10 cellular contexts compared by ENCODE assay signal in the genomic region with DNA sequence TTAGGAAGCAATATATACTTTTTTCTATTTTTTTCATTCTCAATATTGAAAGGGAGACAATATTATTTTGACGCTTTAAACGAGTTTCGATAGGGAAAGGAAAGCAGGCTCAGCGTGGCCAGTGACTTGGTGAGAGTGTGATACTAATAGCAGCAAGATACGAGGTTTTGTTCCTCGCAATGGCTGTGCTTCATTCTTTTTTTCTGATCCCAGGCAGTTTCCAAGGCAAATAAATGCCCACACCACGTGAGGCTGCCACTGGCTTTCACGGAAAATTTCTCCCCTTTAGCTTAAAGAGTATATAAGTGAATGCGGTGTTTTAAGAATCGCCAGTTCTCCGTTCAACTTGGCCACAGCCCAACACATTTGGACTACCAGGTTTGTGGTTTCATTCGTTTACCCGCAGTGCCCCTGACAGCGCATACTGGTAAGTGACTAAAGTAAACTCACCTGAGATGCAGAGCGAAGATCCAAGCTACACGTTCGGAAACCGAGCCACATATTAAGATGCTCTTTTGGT.
DNase-seq lines count a peak whose midpoint lies in the region; ATAC-seq, FAIRE-seq and TF ChIP-seq lines count a peak whose summit lies in the region.
"Had no signal": no experiment of that assay in that cellular context is flagged by ENCODE, and none has a peak within 500 bp of the region (broad histone marks: within the 10 kb centered on the region; RNA-seq: fewer than 3 reads in every experiment).

No MANE protein-coding gene starts in this region.

- no peak for TF ChIP-seq RAD21 in A549 (conservative IDR thresholded peaks at IDR 0.05 in 1 of 2, IDR thresholded peaks at IDR 0.05 in 1 of 2)

- POLR2A ChIA-PET in A549 (lab: Yijun Ruan, JAX): interaction anchor here (2.0 kb wide), 1 partner anchor 38 kb away, joined by 6 read pairs; no protein-coding TSS in a partner anchor

- peak overlapping the region; percentile 63 for H3K4me3 ChIP-seq in A549
- H3K4me3 ChIP-seq in foreskin fibroblast (ENCODE audit: low read depth in 1 of 2, low read length in 2 of 2): peak overlapping the region; percentile 20 to 21

- ATAC-seq in A549: peak; percentile 2 to 6; a peak in 3 of 6 replicates
- ATAC-seq in SK-N-SH treated with all-trans-retinoic acid at 6 μM for 48 hours: peak; percentile 14
- ATAC-seq in GM21619 (IDR thresholded peaks at IDR 0.05; ENCODE audit: unreplicated experiment): no peak
- no peak for ATAC-seq in HG03139 (IDR thresholded peaks at IDR 0.05; ENCODE audit: unreplicated experiment)

- 1% methylated on average over 18 of the region's 18 CpGs for WGBS in A549 (ENCODE audit: missing lambda C conversion rate)

- peak overlapping the region; percentile 84 for H3K4me2 ChIP-seq in A549

- H3K4me1 ChIP-seq in A549: peaks cover 18% of the 10 kb centered on the region
- H3K4me1 ChIP-seq: parathyroid adenoma had no signal

- TF ChIP-seq CTCF in A549 (IDR thresholded peaks at IDR 0.05) (no peak), foreskin fibroblast (IDR thresholded peaks at IDR 0.05; ENCODE audit: low read depth, low read length) (no peak), D721Med (IDR thresholded peaks at IDR 0.05; ENCODE audit: insufficient read depth, missing control alignments) (no peak)

- TF ChIP-seq POLR2A in A549 (IDR thresholded peaks at IDR 0.05; ENCODE audit: low read length) (no peak), GM12891 (IDR thresholded peaks at IDR 0.05; ENCODE audit: low read depth, low read length) (no peak)

- DNase-seq in A549 (ENCODE audit: low read depth in 1 of 2, low spot score in 1 of 2): no peak
- DNase-seq in GM12891 (ENCODE audit: insufficient read length, low spot score): no peak
- no peak for DNase-seq in foreskin fibroblast
- no peak for DNase-seq in NCI-H524 treated with DMSO at 0.1 percent for 48 hours (lab: John Stamatoyannopoulos, UW)
- no peak for DNase-seq in D721Med (ENCODE audit: insufficient read length, low spot score)

- FAIRE-seq in A549 (lab: Jason Lieb, UNC) (no peak), GM12891 (lab: Jason Lieb, UNC) (peak; percentile 74), D721Med (lab: Jason Lieb, UNC) (no peak)
- FAIRE-seq: HTR-8/SVneo had no signal

- H3K27ac ChIP-seq in A549: peak overlapping the region in 1 of 2 experiments; percentile 53; a peak in 2 of 6 replicates
- H3K27ac ChIP-seq: parathyroid adenoma had no signal

- CTCF ChIA-PET in A549 (lab: Yijun Ruan, JAX): interaction anchor here (0.7 to 2.0 kb wide), 5 partner anchors 18 to 60 kb away, joined by 3 to 6 read pairs (median 4); no protein-coding TSS in a partner anchor

- H3K9me3 ChIP-seq in A549: no peaks in the 10 kb centered on the region

- no peak for TF ChIP-seq EP300 in A549 (IDR thresholded peaks at IDR 0.05)

TF ChIP-seq in A549, 52 proteins besides CTCF, POLR2A, EP300 and RAD21:
- TF ChIP-seq MAZ (IDR thresholded peaks at IDR 0.05; ENCODE audit: borderline replicate concordance, low read depth, low read length): no peak
- TF ChIP-seq GATA3 (IDR thresholded peaks at IDR 0.05; ENCODE audit: borderline replicate concordance): no peak
- TF ChIP-seq ESRRA (IDR thresholded peaks at IDR 0.05; ENCODE audit: borderline replicate concordance, low read length): no peak
- no peak for TF ChIP-seq RNF2 (IDR thresholded peaks at IDR 0.05; ENCODE audit: borderline replicate concordance, low read depth)
- TF ChIP-seq TFCP2L1 (CRISPR knock-in tag; IDR thresholded peaks at IDR 0.05): no peak
- no peak for TF ChIP-seq NPAS2 (CRISPR knock-in tag; IDR thresholded peaks at IDR 0.05; ENCODE audit: borderline replicate concordance)
- TF ChIP-seq KDM5A (IDR thresholded peaks at IDR 0.05): no peak
- no peak for TF ChIP-seq EHMT2 (IDR thresholded peaks at IDR 0.05; ENCODE audit: low read depth)
- no peak for TF ChIP-seq CHD4 (IDR thresholded peaks at IDR 0.05; ENCODE audit: borderline replicate concordance)
- TF ChIP-seq ZFP36 (IDR thresholded peaks at IDR 0.05; ENCODE audit: borderline replicate concordance, partially characterized antibody): no peak
TF ChIP-seq in A549: peak in this region for 0.

TF ChIP-seq in GM12891, 5 proteins besides CTCF, POLR2A, EP300 and RAD21:
- no peak for TF ChIP-seq PAX5 (IDR thresholded peaks at IDR 0.05; ENCODE audit: insufficient read depth, low read length, severe bottlenecking)
- no peak for TF ChIP-seq SPI1 (IDR thresholded peaks at IDR 0.05; ENCODE audit: low read depth, low read length)
- TF ChIP-seq TAF1 (IDR thresholded peaks at IDR 0.05; ENCODE audit: low read depth, low read length): no peak
- no peak for TF ChIP-seq POU2F2 (IDR thresholded peaks at IDR 0.05; ENCODE audit: low read depth, low read length)
- TF ChIP-seq POLR2AphosphoS5 (IDR thresholded peaks at IDR 0.05; ENCODE audit: low read depth, low read length): no peak

TF ChIP-seq in SK-N-SH treated with all-trans-retinoic acid at 6 μM for 48 hours, 23 proteins besides CTCF, POLR2A, EP300 and RAD21 (continues in another document):
- TF ChIP-seq ZNF565 (CRISPR knock-in tag; conservative IDR thresholded peaks at IDR 0.05; ENCODE audit: low read depth): no peak
- TF ChIP-seq OSR1 (CRISPR knock-in tag; IDR thresholded peaks at IDR 0.05): no peak
- TF ChIP-seq, protein P1, sequence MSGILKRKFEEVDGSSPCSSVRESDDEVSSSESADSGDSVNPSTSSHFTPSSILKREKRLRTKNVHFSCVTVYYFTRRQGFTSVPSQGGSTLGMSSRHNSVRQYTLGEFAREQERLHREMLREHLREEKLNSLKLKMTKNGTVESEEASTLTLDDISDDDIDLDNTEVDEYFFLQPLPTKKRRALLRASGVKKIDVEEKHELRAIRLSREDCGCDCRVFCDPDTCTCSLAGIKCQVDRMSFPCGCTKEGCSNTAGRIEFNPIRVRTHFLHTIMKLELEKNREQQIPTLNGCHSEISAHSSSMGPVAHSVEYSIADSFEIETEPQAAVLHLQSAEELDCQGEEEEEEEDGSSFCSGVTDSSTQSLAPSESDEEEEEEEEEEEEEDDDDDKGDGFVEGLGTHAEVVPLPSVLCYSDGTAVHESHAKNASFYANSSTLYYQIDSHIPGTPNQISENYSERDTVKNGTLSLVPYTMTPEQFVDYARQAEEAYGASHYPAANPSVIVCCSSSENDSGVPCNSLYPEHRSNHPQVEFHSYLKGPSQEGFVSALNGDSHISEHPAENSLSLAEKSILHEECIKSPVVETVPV (CRISPR knock-in tag; IDR thresholded peaks at IDR 0.05): no peak
- no peak for TF ChIP-seq ESRRG (CRISPR knock-in tag; IDR thresholded peaks at IDR 0.05)
- TF ChIP-seq TCF4 (CRISPR knock-in tag; IDR thresholded peaks at IDR 0.05; ENCODE audit: borderline replicate concordance): no peak
- no peak for TF ChIP-seq SNAI2 (CRISPR knock-in tag; IDR thresholded peaks at IDR 0.05)
- TF ChIP-seq ZFP30 (CRISPR knock-in tag; IDR thresholded peaks at IDR 0.05): no peak
- no peak for TF ChIP-seq ZNF70 (CRISPR knock-in tag; IDR thresholded peaks at IDR 0.05)
- no peak for TF ChIP-seq CSDC2 (CRISPR knock-in tag; IDR thresholded peaks at IDR 0.05)
- TF ChIP-seq, protein P2, sequence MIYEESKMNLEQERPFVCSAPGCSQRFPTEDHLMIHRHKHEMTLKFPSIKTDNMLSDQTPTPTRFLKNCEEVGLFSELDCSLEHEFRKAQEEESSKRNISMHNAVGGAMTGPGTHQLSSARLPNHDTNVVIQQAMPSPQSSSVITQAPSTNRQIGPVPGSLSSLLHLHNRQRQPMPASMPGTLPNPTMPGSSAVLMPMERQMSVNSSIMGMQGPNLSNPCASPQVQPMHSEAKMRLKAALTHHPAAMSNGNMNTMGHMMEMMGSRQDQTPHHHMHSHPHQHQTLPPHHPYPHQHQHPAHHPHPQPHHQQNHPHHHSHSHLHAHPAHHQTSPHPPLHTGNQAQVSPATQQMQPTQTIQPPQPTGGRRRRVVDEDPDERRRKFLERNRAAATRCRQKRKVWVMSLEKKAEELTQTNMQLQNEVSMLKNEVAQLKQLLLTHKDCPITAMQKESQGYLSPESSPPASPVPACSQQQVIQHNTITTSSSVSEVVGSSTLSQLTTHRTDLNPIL (CRISPR knock-in tag; IDR thresholded peaks at IDR 0.05; ENCODE audit: low read depth): no peak
- no peak for TF ChIP-seq ZC3H10 (CRISPR knock-in tag; IDR thresholded peaks at IDR 0.05)
- TF ChIP-seq, protein P3, sequence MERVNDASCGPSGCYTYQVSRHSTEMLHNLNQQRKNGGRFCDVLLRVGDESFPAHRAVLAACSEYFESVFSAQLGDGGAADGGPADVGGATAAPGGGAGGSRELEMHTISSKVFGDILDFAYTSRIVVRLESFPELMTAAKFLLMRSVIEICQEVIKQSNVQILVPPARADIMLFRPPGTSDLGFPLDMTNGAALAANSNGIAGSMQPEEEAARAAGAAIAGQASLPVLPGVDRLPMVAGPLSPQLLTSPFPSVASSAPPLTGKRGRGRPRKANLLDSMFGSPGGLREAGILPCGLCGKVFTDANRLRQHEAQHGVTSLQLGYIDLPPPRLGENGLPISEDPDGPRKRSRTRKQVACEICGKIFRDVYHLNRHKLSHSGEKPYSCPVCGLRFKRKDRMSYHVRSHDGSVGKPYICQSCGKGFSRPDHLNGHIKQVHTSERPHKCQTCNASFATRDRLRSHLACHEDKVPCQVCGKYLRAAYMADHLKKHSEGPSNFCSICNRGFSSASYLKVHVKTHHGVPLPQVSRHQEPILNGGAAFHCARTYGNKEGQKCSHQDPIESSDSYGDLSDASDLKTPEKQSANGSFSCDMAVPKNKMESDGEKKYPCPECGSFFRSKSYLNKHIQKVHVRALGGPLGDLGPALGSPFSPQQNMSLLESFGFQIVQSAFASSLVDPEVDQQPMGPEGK (CRISPR knock-in tag; IDR thresholded peaks at IDR 0.05; ENCODE audit: borderline replicate concordance): no peak
- no peak for TF ChIP-seq ISL1 (CRISPR knock-in tag; IDR thresholded peaks at IDR 0.05)

Comparison
In these comparisons a context has a peak if more than half of its experiments do, and no peak if none do; other contexts are left out.
1. ATAC-seq: peak in A549 (2 of 2) and SK-N-SH treated with all-trans-retinoic acid at 6 μM for 48 hours (single experiment); none in GM21619 (single experiment) and HG03139 (single experiment).